7 cellular contexts compared by ENCODE assay signal in genomic region chr17:59853919-59854729, GRCh38. TPM values are rescaled to one million over a fixed set of nuclear protein-coding genes. Genes with fewer than 3 reads are reported as not detected.
DNase-seq lines count a peak whose midpoint lies in the region; ATAC-seq and TF ChIP-seq lines count a peak whose summit lies in the region.
"Not testable (repeated sequence)": the region's sequence is repeated elsewhere in the genome, so short reads cannot be mapped to it uniquely, and the experiment has no call there.

No MANE protein-coding gene starts in this region.

- H3K4me2 ChIP-seq in hepatocyte; osteoblast (ENCODE audit: insufficient read depth, low read length): not testable (repeated sequence)

- H3K9me3 Mint-ChIP-seq in activated T-cell treated with anti-CD3 and anti-CD28 coated beads, Interleukin-2, amount 50 U/mL, for 24 hours; stimulated activated memory B cell treated with anti-CD40 and anti-IgM and Interleukin-4, amounts not matched to agents 10 μg/mL and 1 μg/mL and 100 μg/mL, for 72 hours: not testable (repeated sequence)

- H3K27me3 ChIP-seq in Panc1 (ENCODE audit: control insufficient read depth, insufficient read depth, low read length); colonic mucosa; hepatocyte; osteoblast (ENCODE audit: insufficient read depth, low read length): not testable (repeated sequence)

- WGBS in hepatocyte (ENCODE audit: low lambda C conversion rate, missing lambda C conversion rate), result 93% methylated on average over 10 of the region's 10 CpGs

- DNase-seq in Caki2 (ENCODE audit: low read depth), result peak; percentile 31
- not testable (repeated sequence) for DNase-seq in Panc1 (ENCODE audit: low read depth, low spot score); activated T-cell treated with anti-CD3 and anti-CD28 coated beads, Interleukin-2, amount 50 U/mL, for 24 hours; colonic mucosa; hepatocyte (ENCODE audit: low spot score); osteoblast (ENCODE audit: insufficient read length, low spot score, missing footprints)

- not testable (repeated sequence) for TF ChIP-seq CTCF in Panc1 (IDR thresholded peaks at IDR 0.05); colonic mucosa (IDR thresholded peaks at IDR 0.05); hepatocyte (IDR thresholded peaks at IDR 0.05; ENCODE audit: poor library complexity); osteoblast (IDR thresholded peaks at IDR 0.05; ENCODE audit: extremely low read depth, low read depth, low read length)

- in situ Hi-C loops in Caki2 (cut with HindIII; ENCODE audit: low pct_unique_long_range_greater_than_20kb, low sequenced_read_pairs); Panc1 (cut with HindIII; ENCODE audit: low pct_unique_long_range_greater_than_20kb, low sequenced_read_pairs): not testable (repeated sequence)

- H3K79me2 ChIP-seq in hepatocyte; osteoblast (ENCODE audit: insufficient read depth, low read length): not testable (repeated sequence)

- not testable (repeated sequence) for H3K9me2 ChIP-seq in hepatocyte (replicated peaks; ENCODE audit: insufficient read depth)

- not testable (repeated sequence) for BruUV-seq in Panc1 (replicated peaks; lab: Mats Ljungman, UMichigan)

- H3K36me3 Mint-ChIP-seq in activated T-cell treated with anti-CD3 and anti-CD28 coated beads, Interleukin-2, amount 50 U/mL, for 24 hours (ENCODE audit: low read depth); stimulated activated memory B cell treated with anti-CD40 and anti-IgM and Interleukin-4, amounts not matched to agents 10 μg/mL and 1 μg/mL and 100 μg/mL, for 72 hours: not testable (repeated sequence)

- H3K4me1 ChIP-seq in Panc1 (ENCODE audit: control insufficient read depth, insufficient read depth, low read length) (peaks cover 69% of the 10 kb centered on the region), hepatocyte (ENCODE audit: insufficient read depth) (peaks cover 25% of the 10 kb centered on the region), osteoblast (ENCODE audit: insufficient read depth, low read length) (peaks cover 32% of the 10 kb centered on the region)
- not testable (repeated sequence) for H3K4me1 ChIP-seq in colonic mucosa

- H4K20me1 ChIP-seq in hepatocyte (ENCODE audit: insufficient read depth, poor library complexity, severe bottlenecking); osteoblast (ENCODE audit: insufficient read depth, low read length): not testable (repeated sequence)

- intact Hi-C loops in Panc1 (cut with micrococcal nuclease; ENCODE audit: unreplicated experiment), result loop anchor here (1.0 kb wide), 1 partner anchor 9 kb away; no protein-coding TSS in a partner anchor
- intact Hi-C loops in colonic mucosa (cut with DNase I), result not testable (repeated sequence)

- ATAC-seq in Panc1; stimulated activated memory B cell treated with anti-CD40 and anti-IgM and Interleukin-4, amounts not matched to agents 10 μg/mL and 1 μg/mL and 100 μg/mL, for 72 hours: not testable (repeated sequence)

- H3K4me1 Mint-ChIP-seq in activated T-cell treated with anti-CD3 and anti-CD28 coated beads, Interleukin-2, amount 50 U/mL, for 24 hours (ENCODE audit: low read depth), result peaks cover 51% of the 10 kb centered on the region
- H3K4me1 Mint-ChIP-seq in stimulated activated memory B cell treated with anti-CD40 and anti-IgM and Interleukin-4, amounts not matched to agents 10 μg/mL and 1 μg/mL and 100 μg/mL, for 72 hours, result peaks cover 17% of the 10 kb centered on the region

- H2AFZ ChIP-seq in hepatocyte; osteoblast (ENCODE audit: low read length): not testable (repeated sequence)

- H3K27me3 Mint-ChIP-seq in activated T-cell treated with anti-CD3 and anti-CD28 coated beads, Interleukin-2, amount 50 U/mL, for 24 hours; stimulated activated memory B cell treated with anti-CD40 and anti-IgM and Interleukin-4, amounts not matched to agents 10 μg/mL and 1 μg/mL and 100 μg/mL, for 72 hours: not testable (repeated sequence)

- H3K36me3 ChIP-seq in Panc1 (ENCODE audit: control insufficient read depth, insufficient read depth, low read length); colonic mucosa; hepatocyte (replicated peaks; ENCODE audit: insufficient read depth, low read depth); osteoblast (ENCODE audit: insufficient read depth, low read length): not testable (repeated sequence)

- not testable (repeated sequence) for H3K9ac ChIP-seq in colonic mucosa (ENCODE audit: low read depth in 2 of 2, low read length in 2 of 2)

- not testable (repeated sequence) for H3K4me3 Mint-ChIP-seq in activated T-cell treated with anti-CD3 and anti-CD28 coated beads, Interleukin-2, amount 50 U/mL, for 24 hours; stimulated activated memory B cell treated with anti-CD40 and anti-IgM and Interleukin-4, amounts not matched to agents 10 μg/mL and 1 μg/mL and 100 μg/mL, for 72 hours

- H3K4me3 ChIP-seq in Panc1 (ENCODE audit: low read depth in 2 of 2, low read length in 2 of 2); colonic mucosa; hepatocyte; osteoblast (ENCODE audit: insufficient read depth, low read length): not testable (repeated sequence)

- peak overlapping the region; percentile 78 for H3K27ac Mint-ChIP-seq in activated T-cell treated with anti-CD3 and anti-CD28 coated beads, Interleukin-2, amount 50 U/mL, for 24 hours
- H3K27ac Mint-ChIP-seq in stimulated activated memory B cell treated with anti-CD40 and anti-IgM and Interleukin-4, amounts not matched to agents 10 μg/mL and 1 μg/mL and 100 μg/mL, for 72 hours, result peak overlapping the region; percentile 55

- CTCF ChIA-PET in Panc1 (lab: Charles Lee), result interaction anchor here (0.6 kb wide), 1 partner anchor 186 kb away, joined by 7 read pairs; no protein-coding TSS in a partner anchor

- POLR2A ChIA-PET in Panc1 (lab: Charles Lee), result interaction anchor here (0.5 to 2.4 kb wide), 10 partner anchors 10 to 144 kb away, joined by 3 to 18 read pairs (median 8); no protein-coding TSS in a partner anchor

- not testable (repeated sequence) for H3K9me3 ChIP-seq in Panc1 (ENCODE audit: control insufficient read depth, insufficient read depth, low read depth, low read length); colonic mucosa; hepatocyte (ENCODE audit: low read depth); osteoblast (ENCODE audit: low read depth, low read length)

- peak overlapping the region; percentile 100 for H3K27ac ChIP-seq in Panc1 (ENCODE audit: low read length)
- peak overlapping the region; percentile 100 for H3K27ac ChIP-seq in colonic mucosa
- H3K27ac ChIP-seq in hepatocyte, result peak overlapping the region; percentile 77
- peak overlapping the region; percentile 85 for H3K27ac ChIP-seq in osteoblast (ENCODE audit: low read depth, low read length)

RNA-seq across cellular contexts. Expression of gene TUBD1, which starts 38.6 kb away (rescaled TPM):
- 18.1 and 34.0 TPM in 2 replicates for total RNA-seq in Caki2 (2014; rRNA removed; shearing (Covaris generic); ENCODE audit: low replicate concordance)
- total RNA-seq in Panc1 (2021; ENCODE audit: unreplicated experiment) (12.5 TPM), colonic mucosa (1 to 10 TPM; 5.9 to 7.9 TPM), hepatocyte (8.6 and 11.8 TPM in 2 replicates), osteoblast (4.0 and 4.4 TPM in 2 replicates)
- 8.6 TPM for polyA plus RNA-seq in Panc1 (2012; ENCODE audit: insufficient read length)
- 8.7 and 12.0 TPM in 2 replicates for polyA plus RNA-seq in hepatocyte

RNA-seq across cellular contexts. Expression of gene RPS6KB1, which starts 38.8 kb away (rescaled TPM):
- total RNA-seq in Caki2 (2014; rRNA removed; shearing (Covaris generic); ENCODE audit: low replicate concordance), result 4.2 and 18.9 TPM in 2 replicates
- total RNA-seq in Panc1 (2021; ENCODE audit: unreplicated experiment) (34.6 TPM), colonic mucosa (10 to 100 TPM; 24.1 to 26.8 TPM), hepatocyte (17.2 and 22.4 TPM in 2 replicates), osteoblast (29.0 and 30.4 TPM in 2 replicates)
- polyA plus RNA-seq in Panc1 (2012; ENCODE audit: insufficient read length), result 28.0 TPM
- polyA plus RNA-seq in hepatocyte, result 21.9 and 27.9 TPM in 2 replicates
